1 cellular context compared by ENCODE assay signal in the genomic region with DNA sequence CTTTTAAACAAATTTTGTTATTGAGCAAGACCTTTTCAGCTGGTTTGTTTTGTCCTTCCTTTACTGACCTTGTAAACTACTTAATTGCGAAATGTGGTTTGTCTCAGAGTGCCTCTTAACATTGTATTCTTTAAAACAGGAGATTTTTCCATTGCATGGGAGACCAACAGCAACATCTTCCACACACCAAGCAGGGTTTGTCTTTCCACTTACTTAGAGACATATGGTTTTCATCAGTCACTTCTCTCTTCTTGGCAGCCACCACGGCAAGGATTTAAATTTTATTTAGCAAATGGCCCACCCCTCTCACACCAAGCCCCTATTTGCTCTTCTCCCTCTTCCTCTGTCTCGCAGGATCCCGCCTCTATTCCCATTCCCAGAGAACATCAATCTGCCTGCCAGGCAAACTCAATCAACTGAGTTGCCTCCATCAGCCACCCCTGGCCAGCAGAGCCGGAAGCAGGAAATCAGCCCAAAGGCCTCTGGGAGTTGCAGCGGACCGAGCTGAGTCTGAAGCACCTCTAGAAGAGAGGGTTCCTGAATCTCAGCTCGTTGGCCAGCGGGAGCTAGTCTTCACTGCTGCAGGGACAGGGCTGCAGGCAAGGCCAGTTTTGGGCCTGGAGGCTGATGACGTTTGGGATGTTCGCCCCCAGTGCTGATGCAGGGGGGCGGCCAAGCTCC.
A peak's percentile ranks its signal among the peaks of the same experiment; 100 is the strongest.
TF ChIP-seq lines count a peak whose summit lies in the region.

No MANE protein-coding gene starts in this region.

TF ChIP-seq in SK-N-SH treated with all-trans-retinoic acid at 6 μM for 48 hours, 23 proteins besides CTCF, POLR2A, EP300 and RAD21 (continued from another document):
- TF ChIP-seq, protein P1, sequence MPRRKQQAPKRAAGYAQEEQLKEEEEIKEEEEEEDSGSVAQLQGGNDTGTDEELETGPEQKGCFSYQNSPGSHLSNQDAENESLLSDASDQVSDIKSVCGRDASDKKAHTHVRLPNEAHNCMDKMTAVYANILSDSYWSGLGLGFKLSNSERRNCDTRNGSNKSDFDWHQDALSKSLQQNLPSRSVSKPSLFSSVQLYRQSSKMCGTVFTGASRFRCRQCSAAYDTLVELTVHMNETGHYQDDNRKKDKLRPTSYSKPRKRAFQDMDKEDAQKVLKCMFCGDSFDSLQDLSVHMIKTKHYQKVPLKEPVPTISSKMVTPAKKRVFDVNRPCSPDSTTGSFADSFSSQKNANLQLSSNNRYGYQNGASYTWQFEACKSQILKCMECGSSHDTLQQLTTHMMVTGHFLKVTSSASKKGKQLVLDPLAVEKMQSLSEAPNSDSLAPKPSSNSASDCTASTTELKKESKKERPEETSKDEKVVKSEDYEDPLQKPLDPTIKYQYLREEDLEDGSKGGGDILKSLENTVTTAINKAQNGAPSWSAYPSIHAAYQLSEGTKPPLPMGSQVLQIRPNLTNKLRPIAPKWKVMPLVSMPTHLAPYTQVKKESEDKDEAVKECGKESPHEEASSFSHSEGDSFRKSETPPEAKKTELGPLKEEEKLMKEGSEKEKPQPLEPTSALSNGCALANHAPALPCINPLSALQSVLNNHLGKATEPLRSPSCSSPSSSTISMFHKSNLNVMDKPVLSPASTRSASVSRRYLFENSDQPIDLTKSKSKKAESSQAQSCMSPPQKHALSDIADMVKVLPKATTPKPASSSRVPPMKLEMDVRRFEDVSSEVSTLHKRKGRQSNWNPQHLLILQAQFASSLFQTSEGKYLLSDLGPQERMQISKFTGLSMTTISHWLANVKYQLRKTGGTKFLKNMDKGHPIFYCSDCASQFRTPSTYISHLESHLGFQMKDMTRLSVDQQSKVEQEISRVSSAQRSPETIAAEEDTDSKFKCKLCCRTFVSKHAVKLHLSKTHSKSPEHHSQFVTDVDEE (CRISPR knock-in tag; IDR thresholded peaks at IDR 0.05): peak; percentile 92
